ENCODE assay signal across 14 cellular contexts in genomic region chr17:78427140-78427539, GRCh38. TPM values are rescaled to one million over a fixed set of nuclear protein-coding genes. Genes with fewer than 3 reads are reported as not detected.
DNase-seq lines count a peak whose midpoint lies in the region; ATAC-seq lines count a peak whose summit lies in the region.
"Had no signal": no experiment of that assay in that cellular context is flagged by ENCODE, and none has a peak within 500 bp of the region (broad histone marks: within the 10 kb centered on the region; RNA-seq: fewer than 3 reads in every experiment).

No MANE protein-coding gene starts in this region.

- ATAC-seq in activated naive CD4-positive, alpha-beta T cell treated with anti-CD3 and anti-CD28 coated beads, Interleukin-2, amount 50 U/mL, for 72 hours = no peak
- ATAC-seq in GM18502 (IDR thresholded peaks at IDR 0.05; ENCODE audit: poor library complexity, unreplicated experiment) = no peak
- ATAC-seq: GM12878 had no signal

- H3K9me3 Mint-ChIP-seq in activated naive CD4-positive, alpha-beta T cell treated with anti-CD3 and anti-CD28 coated beads, Interleukin-2, amount 50 U/mL, for 72 hours = no peaks in the 10 kb centered on the region
- H3K9me3 Mint-ChIP-seq: CD4-positive, alpha-beta memory T cell; HFFc6 had no signal

- H3K36me3 Mint-ChIP-seq in activated naive CD4-positive, alpha-beta T cell treated with anti-CD3 and anti-CD28 coated beads, Interleukin-2, amount 50 U/mL, for 72 hours = peaks cover 0 to 16% of the 10 kb centered on the region in 2 donors

- no peak for DNase-seq in activated naive CD4-positive, alpha-beta T cell treated with anti-CD3 and anti-CD28 coated beads, Interleukin-2, amount 50 U/mL, for 72 hours (ENCODE audit: low spot score in 2 of 2)
- no peak for DNase-seq in activated naive CD4-positive, alpha-beta T cell treated with anti-CD3 and anti-CD28 coated beads, Interleukin-2, amount 50 U/mL, for 16 hours
- peak; percentile 40 for DNase-seq in globus pallidus (ENCODE audit: low spot score)
- peak in 3 of 49 donors; percentile 28 to 29 (median 28) for DNase-seq in substantia nigra (lab: John Stamatoyannopoulos, UW)
- no peak for DNase-seq in NCI-H128 (lab: John Stamatoyannopoulos, UW; ENCODE audit: unreplicated experiment)
- DNase-seq in activated CD8-positive, alpha-beta memory T cell treated with anti-CD3 and anti-CD28 coated beads, Interleukin-2, amount 50 U/mL, for 48 hours = no peak
- DNase-seq: CD4-positive, alpha-beta memory T cell; DMS79; HCEC 1CT; HFFc6 had no signal

- H3K27ac ChIP-seq in angular gyrus (ENCODE audit: low read depth, low read length) = peak overlapping the region; percentile 70
- H3K27ac ChIP-seq in substantia nigra (ENCODE audit: low read depth, low read length, poor library complexity, severe bottlenecking) = peak overlapping the region; percentile 53

- H3K27ac Mint-ChIP-seq in activated naive CD4-positive, alpha-beta T cell treated with anti-CD3 and anti-CD28 coated beads, Interleukin-2, amount 50 U/mL, for 72 hours = peak overlapping the region; percentile 39 to 50
- H3K27ac Mint-ChIP-seq: B cell; CD4-positive, alpha-beta memory T cell; HFFc6 had no signal

RNA-seq across cellular contexts. Expression of gene PGS1, which starts 48.7 kb away (rescaled TPM):
- 100 to 1,000 TPM in 1 of 2 donors, 10 to 100 TPM in 1; 63.5 to 122 TPM for total RNA-seq in activated naive CD4-positive, alpha-beta T cell treated with anti-CD3 and anti-CD28 coated beads, Interleukin-2, amount 50 U/mL, for 72 hours
